Comparison of ENCODE assay signal across 1 cellular context in the genomic region with DNA sequence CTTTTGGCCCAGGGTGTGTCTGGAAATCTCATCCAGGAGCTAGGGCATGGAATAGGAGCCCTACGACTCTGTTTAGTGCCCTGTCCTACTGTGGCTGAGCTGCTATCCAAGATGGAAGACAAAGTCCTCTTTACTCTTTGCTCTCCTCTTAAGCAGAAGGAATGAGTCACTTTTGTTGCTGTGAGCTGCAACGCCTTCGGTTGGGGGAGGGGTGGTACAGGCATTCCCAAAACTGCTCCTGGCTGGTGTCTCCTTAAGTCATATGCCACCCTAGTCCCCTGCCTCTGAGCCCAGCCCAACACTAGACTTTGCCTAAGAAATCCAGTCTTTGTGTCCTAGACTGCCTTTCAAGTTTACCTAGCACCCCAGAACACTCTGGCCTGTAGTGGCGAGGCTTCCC.
TF ChIP-seq lines count a peak whose summit lies in the region.

No MANE protein-coding gene starts in this region.

TF ChIP-seq in GM23338, 12 proteins besides CTCF, POLR2A, EP300 and RAD21:
- TF ChIP-seq ZNF462 (CRISPR knock-in tag; IDR thresholded peaks at IDR 0.05) (no peak), STAT1 (IDR thresholded peaks at IDR 0.05; ENCODE audit: unreplicated experiment) (no peak), CREB1 (CRISPR knock-in tag; IDR thresholded peaks at IDR 0.05; ENCODE audit: low read depth) (no peak), JUNB (IDR thresholded peaks at IDR 0.05; ENCODE audit: unreplicated experiment) (no peak), NANOG (IDR thresholded peaks at IDR 0.05; ENCODE audit: borderline replicate concordance) (no peak), EZH2 (IDR thresholded peaks at IDR 0.05; ENCODE audit: low read depth, unreplicated experiment) (no peak), ETS1 (IDR thresholded peaks at IDR 0.05) (no peak), POLR2AphosphoS5 (IDR thresholded peaks at IDR 0.05; ENCODE audit: low read depth) (no peak), EZH2phosphoT487 (IDR thresholded peaks at IDR 0.05; ENCODE audit: unreplicated experiment) (no peak), ZNF114 (CRISPR knock-in tag; IDR thresholded peaks at IDR 0.05) (no peak), ZNF331 (CRISPR knock-in tag; IDR thresholded peaks at IDR 0.05; ENCODE audit: low read depth) (no peak)
- TF ChIP-seq, protein P1, sequence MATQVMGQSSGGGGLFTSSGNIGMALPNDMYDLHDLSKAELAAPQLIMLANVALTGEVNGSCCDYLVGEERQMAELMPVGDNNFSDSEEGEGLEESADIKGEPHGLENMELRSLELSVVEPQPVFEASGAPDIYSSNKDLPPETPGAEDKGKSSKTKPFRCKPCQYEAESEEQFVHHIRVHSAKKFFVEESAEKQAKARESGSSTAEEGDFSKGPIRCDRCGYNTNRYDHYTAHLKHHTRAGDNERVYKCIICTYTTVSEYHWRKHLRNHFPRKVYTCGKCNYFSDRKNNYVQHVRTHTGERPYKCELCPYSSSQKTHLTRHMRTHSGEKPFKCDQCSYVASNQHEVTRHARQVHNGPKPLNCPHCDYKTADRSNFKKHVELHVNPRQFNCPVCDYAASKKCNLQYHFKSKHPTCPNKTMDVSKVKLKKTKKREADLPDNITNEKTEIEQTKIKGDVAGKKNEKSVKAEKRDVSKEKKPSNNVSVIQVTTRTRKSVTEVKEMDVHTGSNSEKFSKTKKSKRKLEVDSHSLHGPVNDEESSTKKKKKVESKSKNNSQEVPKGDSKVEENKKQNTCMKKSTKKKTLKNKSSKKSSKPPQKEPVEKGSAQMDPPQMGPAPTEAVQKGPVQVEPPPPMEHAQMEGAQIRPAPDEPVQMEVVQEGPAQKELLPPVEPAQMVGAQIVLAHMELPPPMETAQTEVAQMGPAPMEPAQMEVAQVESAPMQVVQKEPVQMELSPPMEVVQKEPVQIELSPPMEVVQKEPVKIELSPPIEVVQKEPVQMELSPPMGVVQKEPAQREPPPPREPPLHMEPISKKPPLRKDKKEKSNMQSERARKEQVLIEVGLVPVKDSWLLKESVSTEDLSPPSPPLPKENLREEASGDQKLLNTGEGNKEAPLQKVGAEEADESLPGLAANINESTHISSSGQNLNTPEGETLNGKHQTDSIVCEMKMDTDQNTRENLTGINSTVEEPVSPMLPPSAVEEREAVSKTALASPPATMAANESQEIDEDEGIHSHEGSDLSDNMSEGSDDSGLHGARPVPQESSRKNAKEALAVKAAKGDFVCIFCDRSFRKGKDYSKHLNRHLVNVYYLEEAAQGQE (IDR thresholded peaks at IDR 0.05; ENCODE audit: unreplicated experiment), result no peak
